In the genomic region with DNA sequence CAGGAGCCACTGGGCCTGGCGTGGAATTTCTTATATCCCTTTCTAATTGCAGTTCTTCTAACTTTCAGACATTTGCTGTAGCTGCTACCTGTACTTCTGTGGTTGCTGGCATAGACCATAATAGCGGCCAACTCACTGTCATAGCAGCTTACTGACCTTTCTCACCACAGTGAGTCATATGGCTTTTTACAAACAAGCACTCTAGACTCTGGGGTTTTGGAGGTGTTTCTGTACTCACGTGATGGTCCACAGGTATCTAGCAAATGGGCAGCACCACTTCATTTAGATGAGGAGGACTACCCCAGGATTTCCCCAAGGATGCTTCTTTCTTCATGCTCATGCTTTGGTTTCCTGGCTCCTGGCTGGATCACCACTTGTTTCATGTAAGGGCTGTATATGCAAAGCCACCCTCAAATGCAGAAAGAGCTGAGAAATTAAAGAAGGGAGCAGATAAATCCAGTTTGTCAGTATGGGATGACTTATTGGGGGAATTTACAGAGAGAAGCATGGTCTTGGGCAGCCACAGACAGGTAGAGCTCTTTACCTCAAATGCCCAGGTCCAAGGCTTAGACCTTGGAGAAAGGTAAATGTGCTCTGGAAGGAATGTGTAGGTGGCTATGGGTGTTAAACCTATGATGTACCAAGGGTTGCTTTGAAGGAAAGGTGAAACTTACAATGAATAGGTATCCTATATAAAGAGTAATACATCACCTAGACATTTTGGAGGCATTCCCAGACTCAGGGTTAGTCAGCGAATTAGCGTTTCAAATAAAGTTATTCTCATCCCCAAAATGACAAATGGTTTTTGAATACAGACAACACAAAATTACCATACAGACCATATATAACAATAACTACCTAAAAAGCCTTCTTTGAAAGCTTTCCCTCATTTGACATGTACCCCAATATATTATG, we compare ENCODE assay signal across 12 cellular contexts. TPM values are rescaled to one million over a fixed set of nuclear protein-coding genes. Genes with fewer than 3 reads are reported as not detected.
DNase-seq lines count a peak whose midpoint lies in the region; ATAC-seq and TF ChIP-seq lines count a peak whose summit lies in the region.
"Had no signal": no experiment of that assay in that cellular context is flagged by ENCODE, and none has a peak within 500 bp of the region (broad histone marks: within the 10 kb centered on the region; RNA-seq: fewer than 3 reads in every experiment).

No MANE protein-coding gene starts in this region.

- H3K9me3 Mint-ChIP-seq in activated T-cell treated with anti-CD3 and anti-CD28 coated beads, Interleukin-2, amount 50 U/mL, for 72 hours: no peaks in the 10 kb centered on the region
- H3K9me3 Mint-ChIP-seq: activated CD4-positive, alpha-beta T cell treated with anti-CD3 and anti-CD28 coated beads, Interleukin-2, amount 10 ng/mL, durations not matched to agents 7 days and 5 days; memory B cell had no signal

- no peaks in the 10 kb centered on the region for H3K27me3 Mint-ChIP-seq in activated T-cell treated with anti-CD3 and anti-CD28 coated beads, Interleukin-2, amount 50 U/mL, for 72 hours (ENCODE audit: low read depth)
- H3K27me3 Mint-ChIP-seq: activated CD4-positive, alpha-beta T cell treated with anti-CD3 and anti-CD28 coated beads, Interleukin-2, amount 10 ng/mL, durations not matched to agents 7 days and 5 days had no signal

- no peak overlapping the region for H3K27ac Mint-ChIP-seq in activated T-cell treated with anti-CD3 and anti-CD28 coated beads, Interleukin-2, amount 50 U/mL, for 72 hours
- H3K27ac Mint-ChIP-seq: activated CD4-positive, alpha-beta T cell treated with anti-CD3 and anti-CD28 coated beads, Interleukin-2, amount 10 ng/mL, durations not matched to agents 7 days and 5 days; memory B cell had no signal

- peak; percentile 52 to 63 for ATAC-seq in activated T-cell treated with anti-CD3 and anti-CD28 coated beads, Interleukin-2, amount 50 U/mL, for 72 hours (replicated peaks in 1 of 2)
- peak; percentile 87 for ATAC-seq in esophagus mucosa
- ATAC-seq in upper lobe of right lung: no peak
- ATAC-seq in GM21723 (IDR thresholded peaks at IDR 0.05; ENCODE audit: unreplicated experiment): no peak

- DNase-seq in activated T-cell treated with anti-CD3 and anti-CD28 coated beads, Interleukin-2, amount 50 U/mL, for 72 hours: no peak
- DNase-seq in activated T-cell treated with anti-CD3 and anti-CD28 coated beads for 4 hours: no peak
- DNase-seq in MG63: peak; percentile 27
- no peak for DNase-seq in upper lobe of right lung
- DNase-seq in putamen (ENCODE audit: low spot score): no peak
- no peak for DNase-seq in NCI-H1436 (lab: John Stamatoyannopoulos, UW)
- DNase-seq: activated CD4-positive, alpha-beta T cell treated with anti-CD3 and anti-CD28 coated beads, Interleukin-2, amount 10 ng/mL, durations not matched to agents 7 days and 5 days; esophagus squamous epithelium; NCI-H187 treated with DMSO at 0.1 percent for 48 hours had no signal

- no peaks in the 10 kb centered on the region for H3K9me3 ChIP-seq in MG63
- no peaks in the 10 kb centered on the region for H3K9me3 ChIP-seq in upper lobe of right lung
- H3K9me3 ChIP-seq: esophagus squamous epithelium had no signal

- H3K4me1 ChIP-seq in upper lobe of right lung: no peaks in the 10 kb centered on the region

- H3K4me3 ChIP-seq in MG63 (no peak overlapping the region), upper lobe of right lung (no peak overlapping the region)
- H3K4me3 ChIP-seq: esophagus squamous epithelium had no signal

- intact Hi-C loops in upper lobe of right lung (cut with DNase I): no loop called here

- no peaks in the 10 kb centered on the region for H3K4me1 Mint-ChIP-seq in activated T-cell treated with anti-CD3 and anti-CD28 coated beads, Interleukin-2, amount 50 U/mL, for 72 hours (ENCODE audit: low read depth)
- H3K4me1 Mint-ChIP-seq: activated CD4-positive, alpha-beta T cell treated with anti-CD3 and anti-CD28 coated beads, Interleukin-2, amount 10 ng/mL, durations not matched to agents 7 days and 5 days; memory B cell had no signal

- H3K27me3 ChIP-seq in MG63 (no peaks in the 10 kb centered on the region), upper lobe of right lung (no peaks in the 10 kb centered on the region)
- H3K27me3 ChIP-seq: esophagus squamous epithelium had no signal

- TF ChIP-seq CTCF in upper lobe of right lung (IDR thresholded peaks at IDR 0.05): no peak

- no peak overlapping the region for H3K4me3 Mint-ChIP-seq in activated T-cell treated with anti-CD3 and anti-CD28 coated beads, Interleukin-2, amount 50 U/mL, for 72 hours
- H3K4me3 Mint-ChIP-seq: activated CD4-positive, alpha-beta T cell treated with anti-CD3 and anti-CD28 coated beads, Interleukin-2, amount 10 ng/mL, durations not matched to agents 7 days and 5 days; memory B cell had no signal

- peak overlapping the region; percentile 30 for H3K27ac ChIP-seq in upper lobe of right lung

- H3K36me3 ChIP-seq in MG63: no peaks in the 10 kb centered on the region
- no peaks in the 10 kb centered on the region for H3K36me3 ChIP-seq in upper lobe of right lung
- H3K36me3 ChIP-seq: esophagus squamous epithelium had no signal

- H3K36me3 Mint-ChIP-seq in activated T-cell treated with anti-CD3 and anti-CD28 coated beads, Interleukin-2, amount 50 U/mL, for 72 hours (ENCODE audit: insufficient read depth in 2 of 2): no peaks in the 10 kb centered on the region
- H3K36me3 Mint-ChIP-seq: memory B cell had no signal

RNA-seq across cellular contexts. Expression of a gene that starts 15.9 kb away (rescaled TPM):
- 10 to 100 TPM; 15.8 to 17.0 TPM for total RNA-seq in activated T-cell treated with anti-CD3 and anti-CD28 coated beads, Interleukin-2, amount 50 U/mL, for 72 hours
- total RNA-seq in MG63 (2014; rRNA removed; shearing (Covaris generic); ENCODE audit: low replicate concordance): 7.6 and 12.4 TPM in 2 replicates
- total RNA-seq in esophagus mucosa: 11.4 TPM
- 36.2 TPM for total RNA-seq in upper lobe of right lung

RNA-seq across cellular contexts. Expression of a gene that starts 16.9 kb away (rescaled TPM):
- under 1 TPM; 0.69 to 0.91 TPM for total RNA-seq in activated T-cell treated with anti-CD3 and anti-CD28 coated beads, Interleukin-2, amount 50 U/mL, for 72 hours
- 0.39 and 0.82 TPM in 2 replicates for total RNA-seq in MG63 (2014; rRNA removed; shearing (Covaris generic); ENCODE audit: low replicate concordance)
- 0.56 TPM for total RNA-seq in esophagus mucosa
- 2.1 TPM for total RNA-seq in upper lobe of right lung

Comparison
In these comparisons a context has a peak if more than half of its experiments do, and no peak if none do; other contexts are left out.
1. ATAC-seq: peak in activated T-cell treated with anti-CD3 and anti-CD28 coated beads, Interleukin-2, amount 50 U/mL, for 72 hours (2 of 2) and esophagus mucosa (single experiment); none in upper lobe of right lung (single experiment) and GM21723 (single experiment).